Comparison of ENCODE assay signal across 8 cellular contexts in genomic region chr7:134317434-134317833, GRCh38. TPM values are rescaled to one million over a fixed set of nuclear protein-coding genes. Genes with fewer than 3 reads are reported as not detected.
A peak's percentile ranks its signal among the peaks of the same experiment; 100 is the strongest.
DNase-seq lines count a peak whose midpoint lies in the region; ATAC-seq, FAIRE-seq and TF ChIP-seq lines count a peak whose summit lies in the region.

No MANE protein-coding gene starts in this region.

- H3K9me3 ChIP-seq in keratinocyte (ENCODE audit: control insufficient read depth, low read depth, low read length) (no peaks in the 10 kb centered on the region), stomach smooth muscle (ENCODE audit: control insufficient read depth in 2 of 2, low read length in 2 of 2) (no peaks in the 10 kb centered on the region)

- H3K36me3 Mint-ChIP-seq in T-helper 2 cell treated with Interferon-gamma antibody and Interleukin-4, amounts not matched to agents 5 μg/mL and 100 μg/mL, for 36 hours (ENCODE audit: low read depth) = no peaks in the 10 kb centered on the region
- peaks cover 5% of the 10 kb centered on the region for H3K36me3 Mint-ChIP-seq in activated CD8-positive, alpha-beta T cell treated with anti-CD3 and anti-CD28 coated beads, Interleukin-2, amount 10 ng/mL, durations not matched to agents 7 days and 5 days (ENCODE audit: low read depth)

- FAIRE-seq in keratinocyte (lab: Jason Lieb, UNC) = no peak

- H2AFZ ChIP-seq in keratinocyte (ENCODE audit: control insufficient read depth, low read length) = peak overlapping the region; percentile 94

- dilution Hi-C loops in keratinocyte (cut with MboI; ENCODE audit: extremely low pct_ligation_motif_present, low sequenced_read_pairs) = no loop called here

- H3K4me2 ChIP-seq in keratinocyte (ENCODE audit: control insufficient read depth, extremely low read depth, insufficient read depth, low read depth, low read length) = peak overlapping the region; percentile 88

- H3K4me1 ChIP-seq in keratinocyte (ENCODE audit: control insufficient read depth, extremely low read depth, insufficient read depth, low read length) (peaks cover 13% of the 10 kb centered on the region), stomach smooth muscle (ENCODE audit: control insufficient read depth, insufficient read depth, low read length) (no peaks in the 10 kb centered on the region)

- peak overlapping the region; percentile 81 for H3K9ac ChIP-seq in keratinocyte (ENCODE audit: control insufficient read depth, extremely low read depth, insufficient read depth, low read length)
- H3K9ac ChIP-seq in stomach smooth muscle (ENCODE audit: low read length in 2 of 2) = peak overlapping the region; percentile 47 to 54

- no peaks in the 10 kb centered on the region for H3K9me3 Mint-ChIP-seq in T-helper 2 cell treated with Interferon-gamma antibody and Interleukin-4, amounts not matched to agents 5 μg/mL and 100 μg/mL, for 36 hours
- no peaks in the 10 kb centered on the region for H3K9me3 Mint-ChIP-seq in activated CD8-positive, alpha-beta T cell treated with anti-CD3 and anti-CD28 coated beads, Interleukin-2, amount 10 ng/mL, durations not matched to agents 7 days and 5 days (ENCODE audit: insufficient read depth)

- DNase-seq in T-helper 2 cell treated with Interferon-gamma antibody and Interleukin-4, amounts not matched to agents 5 μg/mL and 100 μg/mL, for 36 hours (ENCODE audit: low spot score) = no peak
- DNase-seq in T-helper 2 cell (no peak), keratinocyte (ENCODE audit: low read depth, low spot score) (no peak), HK-2 (ENCODE audit: unreplicated experiment) (no peak)
- no peak for DNase-seq in activated CD8-positive, alpha-beta T cell treated with anti-CD3 and anti-CD28 coated beads, Interleukin-2, amount 10 ng/mL, durations not matched to agents 7 days and 5 days

- POLR2A ChIA-PET in activated CD8-positive, alpha-beta T cell treated with anti-CD3 and anti-CD28 coated beads, Interleukin-2, amount 10 ng/mL, durations not matched to agents 7 days and 5 days (lab: Charles Lee) = interaction anchor here (0.7 to 1.7 kb wide), 2 partner anchors 59 to 141 kb away, joined by 3 to 5 read pairs; partner anchors contain the start of gene AKR1B1

- no peaks in the 10 kb centered on the region for H3K9me1 ChIP-seq in keratinocyte (ENCODE audit: control insufficient read depth, extremely low read depth, insufficient read depth, low read length)

- peak overlapping the region; percentile 57 to 95 (median 61) for H3K4me3 ChIP-seq in keratinocyte (ENCODE audit: control insufficient read depth in 2 of 3, extremely low read depth in 1 of 3, insufficient read depth in 2 of 3, low read depth in 1 of 3, low read length in 3 of 3)
- H3K4me3 ChIP-seq in stomach smooth muscle (ENCODE audit: low read length in 2 of 2) = peak overlapping the region; percentile 85 to 86

- H3K27me3 ChIP-seq in keratinocyte (ENCODE audit: control insufficient read depth, extremely low read depth, insufficient read depth, low read length) = peaks cover 4% of the 10 kb centered on the region
- H3K27me3 ChIP-seq in stomach smooth muscle (ENCODE audit: control insufficient read depth in 1 of 2, insufficient read depth in 2 of 2, low read length in 2 of 2) = no peaks in the 10 kb centered on the region

- H4K20me1 ChIP-seq in keratinocyte (ENCODE audit: control insufficient read depth, extremely low read depth, insufficient read depth, low read length) = no peaks in the 10 kb centered on the region

- TF ChIP-seq CTCF in keratinocyte (optimal IDR thresholded peaks at IDR 0.05 in 1 of 3, IDR thresholded peaks at IDR 0.05 in 1 of 3, conservative IDR thresholded peaks at IDR 0.05 in 1 of 3; ENCODE audit: extremely low read depth in 1 of 3, insufficient read depth in 2 of 3, low read length in 3 of 3) = no peak

- H3K27ac ChIP-seq in keratinocyte (ENCODE audit: control insufficient read depth, insufficient read depth, low read length) (no peak overlapping the region), stomach smooth muscle (ENCODE audit: low read length) (no peak overlapping the region)

- ATAC-seq in activated CD8-positive, alpha-beta T cell treated with anti-CD3 and anti-CD28 coated beads, Interleukin-2, amount 10 ng/mL, durations not matched to agents 7 days and 5 days = no peak
- no peak for ATAC-seq in GM19463 (IDR thresholded peaks at IDR 0.05; ENCODE audit: unreplicated experiment)
- ATAC-seq in HG03460 (IDR thresholded peaks at IDR 0.05; ENCODE audit: unreplicated experiment) = no peak

- CTCF ChIA-PET in activated CD8-positive, alpha-beta T cell treated with anti-CD3 and anti-CD28 coated beads, Interleukin-2, amount 10 ng/mL, durations not matched to agents 7 days and 5 days (lab: Charles Lee) = interaction anchor here (0.7 to 2.7 kb wide), 9 partner anchors 10 to 1150 kb away, joined by 3 to 13 read pairs (median 3); no protein-coding TSS in a partner anchor

- H3K36me3 ChIP-seq in keratinocyte (ENCODE audit: control insufficient read depth in 2 of 2, extremely low read depth in 1 of 2, insufficient read depth in 2 of 2, low read length in 2 of 2) = no peaks in the 10 kb centered on the region
- H3K36me3 ChIP-seq in stomach smooth muscle (ENCODE audit: control insufficient read depth in 2 of 2, insufficient read depth in 2 of 2, low read length in 2 of 2) = no peaks in the 10 kb centered on the region

- peaks cover 4% of the 10 kb centered on the region for H3K27me3 Mint-ChIP-seq in T-helper 2 cell treated with Interferon-gamma antibody and Interleukin-4, amounts not matched to agents 5 μg/mL and 100 μg/mL, for 36 hours (ENCODE audit: low read depth)
- peaks cover 9% of the 10 kb centered on the region for H3K27me3 Mint-ChIP-seq in activated CD8-positive, alpha-beta T cell treated with anti-CD3 and anti-CD28 coated beads, Interleukin-2, amount 10 ng/mL, durations not matched to agents 7 days and 5 days (ENCODE audit: low read depth)

- peaks cover 9% of the 10 kb centered on the region for H3K79me2 ChIP-seq in keratinocyte (ENCODE audit: control insufficient read depth, insufficient read depth, low read length)

- H3K4me1 Mint-ChIP-seq in T-helper 2 cell treated with Interferon-gamma antibody and Interleukin-4, amounts not matched to agents 5 μg/mL and 100 μg/mL, for 36 hours (ENCODE audit: low read depth) = peaks cover 15% of the 10 kb centered on the region
- H3K4me1 Mint-ChIP-seq in activated CD8-positive, alpha-beta T cell treated with anti-CD3 and anti-CD28 coated beads, Interleukin-2, amount 10 ng/mL, durations not matched to agents 7 days and 5 days (ENCODE audit: low read depth) = peaks cover 18% of the 10 kb centered on the region

- H3K27ac Mint-ChIP-seq in T-helper 2 cell treated with Interferon-gamma antibody and Interleukin-4, amounts not matched to agents 5 μg/mL and 100 μg/mL, for 36 hours = peak overlapping the region; percentile 18
- no peak overlapping the region for H3K27ac Mint-ChIP-seq in activated CD8-positive, alpha-beta T cell treated with anti-CD3 and anti-CD28 coated beads, Interleukin-2, amount 10 ng/mL, durations not matched to agents 7 days and 5 days

- H3K4me3 Mint-ChIP-seq in T-helper 2 cell treated with Interferon-gamma antibody and Interleukin-4, amounts not matched to agents 5 μg/mL and 100 μg/mL, for 36 hours = peak overlapping the region; percentile 91
- peak overlapping the region; percentile 91 for H3K4me3 Mint-ChIP-seq in activated CD8-positive, alpha-beta T cell treated with anti-CD3 and anti-CD28 coated beads, Interleukin-2, amount 10 ng/mL, durations not matched to agents 7 days and 5 days

RNA-seq across cellular contexts. Expression of gene SLC35B4, which starts 0.7 kb away (rescaled TPM):
- 10 to 100 TPM; 18.9 to 20.8 TPM for total RNA-seq in activated CD8-positive, alpha-beta T cell treated with anti-CD3 and anti-CD28 coated beads, Interleukin-2, amount 10 ng/mL, durations not matched to agents 7 days and 5 days
- 12.1 to 18.6 TPM (median 16.0 TPM) in 3 replicates for polyA plus RNA-seq in keratinocyte
- polyA plus RNA-seq in keratinocyte (2011; ENCODE audit: low read depth) = 0.62 TPM
- 6.3 and 8.6 TPM in 2 replicates for polyA plus RNA-seq in keratinocyte (2011; cell fraction: cytosol; rRNA removed)
- 20.8 and 21.8 TPM in 2 replicates for polyA plus RNA-seq in keratinocyte (2011; cell fraction: nucleus; rRNA removed)
- 2.4 and 11.8 TPM in 2 replicates for polyA plus RNA-seq in keratinocyte (2012; ENCODE audit: low replicate concordance)
- polyA minus RNA-seq in keratinocyte = 17.0 to 33.5 TPM (median 26.4 TPM) in 3 replicates
- 15.7 TPM for polyA minus RNA-seq in keratinocyte (2011; cell fraction: cytosol; rRNA and poly(A)+ RNA removed)
- 14.7 and 31.8 TPM in 2 replicates for polyA minus RNA-seq in keratinocyte (2011; cell fraction: nucleus; rRNA and poly(A)+ RNA removed)
